Comparison of ENCODE assay signal across 8 cellular contexts in the genomic region with DNA sequence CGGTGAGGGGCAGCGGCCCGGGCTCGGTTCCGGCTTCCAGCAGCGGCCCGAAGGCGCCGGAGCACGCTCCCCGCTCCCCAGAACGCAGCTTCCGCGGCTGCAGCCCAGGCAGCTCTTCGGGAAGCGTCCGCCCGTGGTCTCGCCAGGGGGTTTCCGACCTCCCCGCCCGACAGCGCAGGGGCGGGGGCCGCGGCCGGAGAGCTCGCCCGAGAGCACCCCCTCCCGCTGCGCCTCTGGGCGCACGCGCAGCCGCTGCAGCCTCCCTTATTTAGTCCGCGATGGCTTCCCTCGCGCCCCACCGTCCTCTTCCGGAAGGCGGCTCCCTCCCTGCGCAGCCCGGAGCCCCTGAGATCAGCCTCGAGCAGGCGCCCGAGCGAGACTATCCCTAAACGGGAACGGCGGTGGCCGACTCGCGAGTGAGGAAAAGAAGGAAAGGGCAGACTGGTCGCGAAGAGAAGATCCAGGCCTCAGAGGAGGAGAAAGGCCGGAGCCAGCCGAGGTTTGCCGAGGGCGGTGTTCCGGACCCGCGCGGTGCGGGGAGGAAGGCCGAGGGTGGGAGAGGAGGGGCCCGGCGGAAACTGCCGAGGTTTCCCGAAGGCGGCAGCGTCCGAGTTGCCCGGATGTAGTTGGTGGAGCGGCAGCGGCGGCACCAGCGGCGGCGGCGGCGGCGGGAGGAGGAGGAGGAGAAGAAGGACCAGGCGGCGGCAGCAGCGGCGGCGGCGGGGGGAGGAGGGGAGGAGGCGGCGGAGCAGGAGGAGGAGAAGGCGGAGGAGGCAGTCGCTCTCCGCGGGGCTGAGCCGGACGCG. TPM values are rescaled to one million over a fixed set of nuclear protein-coding genes. Genes with fewer than 3 reads are reported as not detected.
DNase-seq lines count a peak whose midpoint lies in the region; ATAC-seq and TF ChIP-seq lines count a peak whose summit lies in the region.

A gene with protein sequence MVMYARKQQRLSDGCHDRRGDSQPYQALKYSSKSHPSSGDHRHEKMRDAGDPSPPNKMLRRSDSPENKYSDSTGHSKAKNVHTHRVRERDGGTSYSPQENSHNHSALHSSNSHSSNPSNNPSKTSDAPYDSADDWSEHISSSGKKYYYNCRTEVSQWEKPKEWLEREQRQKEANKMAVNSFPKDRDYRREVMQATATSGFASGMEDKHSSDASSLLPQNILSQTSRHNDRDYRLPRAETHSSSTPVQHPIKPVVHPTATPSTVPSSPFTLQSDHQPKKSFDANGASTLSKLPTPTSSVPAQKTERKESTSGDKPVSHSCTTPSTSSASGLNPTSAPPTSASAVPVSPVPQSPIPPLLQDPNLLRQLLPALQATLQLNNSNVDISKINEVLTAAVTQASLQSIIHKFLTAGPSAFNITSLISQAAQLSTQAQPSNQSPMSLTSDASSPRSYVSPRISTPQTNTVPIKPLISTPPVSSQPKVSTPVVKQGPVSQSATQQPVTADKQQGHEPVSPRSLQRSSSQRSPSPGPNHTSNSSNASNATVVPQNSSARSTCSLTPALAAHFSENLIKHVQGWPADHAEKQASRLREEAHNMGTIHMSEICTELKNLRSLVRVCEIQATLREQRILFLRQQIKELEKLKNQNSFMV (plus strand): TSS at position 610 of the 806 bp plus-strand sequence. CDS start 462 bp downstream, outside the sequence.

- DNase-seq in AG10803 (ENCODE audit: low read depth) (peak; percentile 91), NCI-H460 (ENCODE audit: extremely low read depth, low read depth) (peak; percentile 85), cerebellum (ENCODE audit: low spot score) (peak; percentile 94), kidney epithelial cell (ENCODE audit: low read depth) (peak; percentile 54)
- DNase-seq in activated CD4-positive, alpha-beta T cell treated with anti-CD3 and anti-CD28 coated beads for 1 hour: peak; percentile 95
- peak; percentile 91 to 94 for DNase-seq in stimulated activated CD4-positive, alpha-beta T cell treated with anti-CD3 and anti-CD28 coated beads, Interleukin-15, amount 100 ng/mL, for 48 hours (ENCODE audit: low read depth in 2 of 2)

- H3K27me3 ChIP-seq in kidney epithelial cell (ENCODE audit: control insufficient read depth, insufficient read depth, low read length): no peaks in the 10 kb centered on the region

- TF ChIP-seq CTCF in AG10803 (conservative IDR thresholded peaks at IDR 0.05; ENCODE audit: low read length) (0 out of 2 replicates have a peak, but pooled peaks have one; percentile 9), kidney epithelial cell (IDR thresholded peaks at IDR 0.05; ENCODE audit: insufficient read depth, low read length, poor library complexity, severe bottlenecking) (no peak)

- no peaks in the 10 kb centered on the region for H3K36me3 ChIP-seq in kidney epithelial cell (ENCODE audit: control insufficient read depth, insufficient read depth, low read length)

- H3K4me3 ChIP-seq in AG10803 (ENCODE audit: low read length): peak within 1 kb of the TSS; percentile 67
- peak within 1 kb of the TSS; percentile 76 for H3K4me3 ChIP-seq in kidney epithelial cell (ENCODE audit: low read depth, low read length)

- ATAC-seq in GM19043 (IDR thresholded peaks at IDR 0.05; ENCODE audit: low read depth, unreplicated experiment) (peak; percentile 75), HG03378 (IDR thresholded peaks at IDR 0.05; ENCODE audit: unreplicated experiment) (peak; percentile 79)

RNA-seq across cellular contexts. Expression of the gene that starts here (rescaled TPM):
- 112 and 115 TPM in 2 replicates for total RNA-seq in NCI-H460 (2014; rRNA removed; shearing (Covaris generic))
- 35.2 and 43.5 TPM in 2 replicates for polyA plus RNA-seq in NCI-H460 (2014; cell fraction: nucleus; rRNA removed)
- total RNA-seq in cerebellum: 130 TPM
- total RNA-seq in kidney epithelial cell: 82.9 and 83.3 TPM in 2 replicates

Comparison
In these comparisons a context has a peak if more than half of its experiments do, and no peak if none do; other contexts are left out.
1. Peak in every context shown above with its lines: DNase-seq, ATAC-seq and H3K4me3 ChIP-seq.